Comparison of ENCODE assay signal across 20 cellular contexts in the genomic region with DNA sequence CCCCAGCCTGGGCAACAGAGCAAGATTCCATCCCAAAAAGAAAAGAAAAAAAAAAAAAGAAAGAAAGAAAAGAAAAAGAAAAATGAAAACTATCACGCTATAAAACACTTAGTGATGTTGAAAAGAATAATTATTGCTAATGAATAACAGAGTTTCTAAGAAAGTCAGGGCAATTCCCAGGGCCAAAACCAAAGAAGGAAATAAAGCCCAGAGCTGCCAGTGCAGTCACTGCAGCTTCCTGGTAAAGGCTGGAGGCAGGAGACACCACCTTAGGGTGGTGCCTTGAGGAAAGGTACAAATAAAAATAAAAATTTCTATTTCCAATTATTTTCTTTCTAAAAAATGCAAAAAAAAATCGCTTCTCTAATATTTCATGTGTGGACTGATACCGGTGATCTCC.
"Had no signal": no experiment of that assay in that cellular context is flagged by ENCODE, and none has a peak within 500 bp of the region (broad histone marks: within the 10 kb centered on the region; RNA-seq: fewer than 3 reads in every experiment).

No MANE protein-coding gene starts in this region.

- H3K4me1 ChIP-seq: left ventricle myocardium inferior, prostate gland, right atrium auricular region, uterus had no signal

- DNase-seq: activated T-cell treated with anti-CD3 and anti-CD28 coated beads, Interleukin-2, amount 50 U/mL, for 1 hour; aorta; effector CD4-positive, alpha-beta T cell; foreskin melanocyte; immature natural killer cell; left ventricle myocardium inferior; natural killer cell; stimulated activated CD4-positive, alpha-beta T cell treated with anti-CD3 and anti-CD28 coated beads, Interleukin-2, amount 100 ng/mL, for 24 hours; stimulated activated CD8-positive, alpha-beta memory T cell treated with anti-CD3 and anti-CD28 coated beads, Interleukin-4, amount 100 ng/mL, for 48 hours; stimulated activated naive B cell treated with anti-CD40 and anti-IgM and Interleukin-4, amounts not matched to agents 10 μg/mL and 1 μg/mL and 100 μg/mL, for 72 hours; T1000; uterus had no signal

- H3K27ac ChIP-seq: left ventricle myocardium inferior, prostate gland, right atrium auricular region, uterus had no signal

- H3K36me3 Mint-ChIP-seq: activated naive CD4-positive, alpha-beta T cell treated with anti-CD3 and anti-CD28 coated beads, Interleukin-2, amount 50 U/mL, for 72 hours; brain; immature natural killer cell; natural killer cell; stimulated activated naive B cell treated with anti-CD40 and anti-IgM and Interleukin-4, amounts not matched to agents 10 μg/mL and 1 μg/mL and 100 μg/mL, for 72 hours; WTC11 had no signal

- H3K4me1 Mint-ChIP-seq: activated T-helper 17 cell treated with anti-CD3 and anti-CD28 coated beads, Interleukin-2, amount 50 U/mL, for 72 hours; stimulated activated naive B cell treated with anti-CD40 and anti-IgM and Interleukin-4, amounts not matched to agents 10 μg/mL and 1 μg/mL and 100 μg/mL, for 72 hours had no signal

- H3K27me3 ChIP-seq: right atrium auricular region, transverse colon, uterus had no signal

- H3K36me3 ChIP-seq: left ventricle myocardium inferior, prostate gland, right atrium auricular region, transverse colon, uterus had no signal

- H3K9me3 ChIP-seq: left ventricle myocardium inferior, prostate gland, right atrium auricular region, transverse colon, uterus had no signal

- H3K4me3 ChIP-seq: left ventricle myocardium inferior, prostate gland, right atrium auricular region, transverse colon, uterus had no signal

- H3K27ac Mint-ChIP-seq: activated naive CD4-positive, alpha-beta T cell treated with anti-CD3 and anti-CD28 coated beads, Interleukin-2, amount 50 U/mL, for 72 hours; activated T-helper 17 cell treated with anti-CD3 and anti-CD28 coated beads, Interleukin-2, amount 50 U/mL, for 72 hours; brain; dendritic cell treated with granulocyte-macrophage colony-stimulating factor and Interleukin-4, amounts not matched to agents 40 ng/mL and 50 ng/mL, for 4 days; immature natural killer cell; natural killer cell; stimulated activated naive B cell treated with anti-CD40 and anti-IgM and Interleukin-4, amounts not matched to agents 10 μg/mL and 1 μg/mL and 100 μg/mL, for 72 hours; WTC11 had no signal

- H3K9me3 Mint-ChIP-seq: activated naive CD4-positive, alpha-beta T cell treated with anti-CD3 and anti-CD28 coated beads, Interleukin-2, amount 50 U/mL, for 72 hours; activated T-helper 17 cell treated with anti-CD3 and anti-CD28 coated beads, Interleukin-2, amount 50 U/mL, for 72 hours; brain; dendritic cell treated with granulocyte-macrophage colony-stimulating factor and Interleukin-4, amounts not matched to agents 40 ng/mL and 50 ng/mL, for 4 days; immature natural killer cell; natural killer cell; stimulated activated naive B cell treated with anti-CD40 and anti-IgM and Interleukin-4, amounts not matched to agents 10 μg/mL and 1 μg/mL and 100 μg/mL, for 72 hours had no signal

- H3K4me3 Mint-ChIP-seq: activated T-helper 17 cell treated with anti-CD3 and anti-CD28 coated beads, Interleukin-2, amount 50 U/mL, for 72 hours; brain; dendritic cell treated with granulocyte-macrophage colony-stimulating factor and Interleukin-4, amounts not matched to agents 40 ng/mL and 50 ng/mL, for 4 days; immature natural killer cell; natural killer cell; stimulated activated naive B cell treated with anti-CD40 and anti-IgM and Interleukin-4, amounts not matched to agents 10 μg/mL and 1 μg/mL and 100 μg/mL, for 72 hours; WTC11 had no signal

- ATAC-seq: activated naive CD4-positive, alpha-beta T cell treated with anti-CD3 and anti-CD28 coated beads, Interleukin-2, amount 50 U/mL, for 72 hours; activated T-helper 17 cell treated with anti-CD3 and anti-CD28 coated beads, Interleukin-2, amount 50 U/mL, for 72 hours; natural killer cell; stimulated activated naive B cell treated with anti-CD40 and anti-IgM and Interleukin-4, amounts not matched to agents 10 μg/mL and 1 μg/mL and 100 μg/mL, for 72 hours; WTC11 had no signal
